Comparison of ENCODE assay signal across 29 cellular contexts in genomic region chr18:61724532-61724931, GRCh38.
"Had no signal": no experiment of that assay in that cellular context is flagged by ENCODE, and none has a peak within 500 bp of the region (broad histone marks: within the 10 kb centered on the region; RNA-seq: fewer than 3 reads in every experiment).

No MANE protein-coding gene starts in this region.

- H3K9me3 Mint-ChIP-seq: stimulated activated effector memory CD8-positive, alpha-beta T cell treated with anti-CD3 and anti-CD28 coated beads, Interleukin-12 subunit alpha, Interleukin-12 subunit beta, amount 100 ng/mL, for 72 hours had no signal

- H3K4me1 Mint-ChIP-seq: stimulated activated effector memory CD8-positive, alpha-beta T cell treated with anti-CD3 and anti-CD28 coated beads, Interleukin-12 subunit alpha, Interleukin-12 subunit beta, amount 100 ng/mL, for 72 hours; stimulated activated memory B cell treated with anti-CD40 and anti-IgM and Interleukin-4, amounts not matched to agents 10 μg/mL and 1 μg/mL and 100 μg/mL, for 72 hours; stimulated activated naive B cell treated with anti-CD40 and anti-IgM and Interleukin-4, amounts not matched to agents 10 μg/mL and 1 μg/mL and 100 μg/mL, for 72 hours; stimulated activated naive CD8-positive, alpha-beta T cell treated with anti-CD3 and anti-CD28 coated beads, Interleukin-15, amount 100 ng/mL, for 72 hours had no signal

- FAIRE-seq: urothelium cell line had no signal

- H3K36me3 ChIP-seq: stomach, suprapubic skin, thoracic aorta, thyroid gland, tibial artery, tibial nerve, transverse colon, upper lobe of left lung, upper lobe of right lung, uterus, vagina had no signal

- H3K4me3 ChIP-seq: stomach, suprapubic skin, testis, thoracic aorta, thyroid gland, tibial artery, tibial nerve, transverse colon, upper lobe of left lung, upper lobe of right lung, uterus, vagina had no signal

- H3K4me3 Mint-ChIP-seq: stimulated activated effector memory CD8-positive, alpha-beta T cell treated with anti-CD3 and anti-CD28 coated beads, Interleukin-12 subunit alpha, Interleukin-12 subunit beta, amount 100 ng/mL, for 72 hours; stimulated activated memory B cell treated with anti-CD40 and anti-IgM and Interleukin-4, amounts not matched to agents 10 μg/mL and 1 μg/mL and 100 μg/mL, for 72 hours; stimulated activated naive B cell treated with anti-CD40 and anti-IgM and Interleukin-4, amounts not matched to agents 10 μg/mL and 1 μg/mL and 100 μg/mL, for 72 hours; stimulated activated naive CD8-positive, alpha-beta T cell treated with anti-CD3 and anti-CD28 coated beads, Interleukin-15, amount 100 ng/mL, for 72 hours; stimulated activated naive CD8-positive, alpha-beta T cell treated with anti-CD3 and anti-CD28 coated beads, Interleukin-15, Interleukin-2, amounts not matched to agents 100 ng/mL and 50 ng/mL, for 24 hours; type B pancreatic cell had no signal

- H3K36me3 Mint-ChIP-seq: stimulated activated effector memory CD8-positive, alpha-beta T cell treated with anti-CD3 and anti-CD28 coated beads, Interleukin-12 subunit alpha, Interleukin-12 subunit beta, amount 100 ng/mL, for 72 hours; stimulated activated memory B cell treated with anti-CD40 and anti-IgM and Interleukin-4, amounts not matched to agents 10 μg/mL and 1 μg/mL and 100 μg/mL, for 72 hours; stimulated activated naive B cell treated with anti-CD40 and anti-IgM and Interleukin-4, amounts not matched to agents 10 μg/mL and 1 μg/mL and 100 μg/mL, for 72 hours; type B pancreatic cell had no signal

- H3K27ac ChIP-seq: stomach, suprapubic skin, testis, thoracic aorta, thyroid gland, tibial artery, tibial nerve, transverse colon, upper lobe of left lung, upper lobe of right lung, uterus, vagina had no signal

- H3K4me1 ChIP-seq: stomach, suprapubic skin, testis, thyroid gland, tibial nerve, transverse colon, upper lobe of left lung, upper lobe of right lung, uterus, vagina had no signal

- ATAC-seq: stimulated activated effector memory CD8-positive, alpha-beta T cell treated with anti-CD3 and anti-CD28 coated beads, Interleukin-12 subunit alpha, Interleukin-12 subunit beta, amount 100 ng/mL, for 72 hours; stimulated activated memory B cell treated with anti-CD40 and anti-IgM and Interleukin-4, amounts not matched to agents 10 μg/mL and 1 μg/mL and 100 μg/mL, for 72 hours; stimulated activated naive B cell treated with anti-CD40 and anti-IgM and Interleukin-4, amounts not matched to agents 10 μg/mL and 1 μg/mL and 100 μg/mL, for 72 hours; stimulated activated naive CD8-positive, alpha-beta T cell treated with anti-CD3 and anti-CD28 coated beads, Interleukin-15, amount 100 ng/mL, for 72 hours; stimulated activated naive CD8-positive, alpha-beta T cell treated with anti-CD3 and anti-CD28 coated beads, Interleukin-15, Interleukin-2, amounts not matched to agents 100 U/mL and 50 U/mL, for 24 hours; upper lobe of right lung had no signal

- H3K27ac Mint-ChIP-seq: stimulated activated effector memory CD8-positive, alpha-beta T cell treated with anti-CD3 and anti-CD28 coated beads, Interleukin-12 subunit alpha, Interleukin-12 subunit beta, amount 100 ng/mL, for 72 hours; stimulated activated memory B cell treated with anti-CD40 and anti-IgM and Interleukin-4, amounts not matched to agents 10 μg/mL and 1 μg/mL and 100 μg/mL, for 72 hours; stimulated activated naive B cell treated with anti-CD40 and anti-IgM and Interleukin-4, amounts not matched to agents 10 μg/mL and 1 μg/mL and 100 μg/mL, for 72 hours; stimulated activated naive CD8-positive, alpha-beta T cell treated with anti-CD3 and anti-CD28 coated beads, Interleukin-15, amount 100 ng/mL, for 72 hours; stimulated activated naive CD8-positive, alpha-beta T cell treated with anti-CD3 and anti-CD28 coated beads, Interleukin-15, Interleukin-2, amounts not matched to agents 100 ng/mL and 50 ng/mL, for 24 hours; type B pancreatic cell had no signal

- H3K27me3 Mint-ChIP-seq: stimulated activated memory B cell treated with anti-CD40 and anti-IgM and Interleukin-4, amounts not matched to agents 10 μg/mL and 1 μg/mL and 100 μg/mL, for 72 hours; type B pancreatic cell had no signal

- H3K9me3 ChIP-seq: testis, thoracic aorta, thyroid gland, tibial artery, tibial nerve, transverse colon, upper lobe of right lung, uterus, vagina had no signal

- DNase-seq: stimulated activated CD4-positive, alpha-beta T cell treated with anti-CD3 and anti-CD28 coated beads, Interleukin-2, amount 100 ng/mL, for 48 hours; stimulated activated CD4-positive, alpha-beta T cell treated with anti-CD3 and anti-CD28 coated beads, Interleukin-4, amount 100 ng/mL, for 1 hour; stimulated activated CD4-positive, alpha-beta T cell treated with anti-CD3 and anti-CD28 coated beads, Interleukin-4, amount 100 ng/mL, for 24 hours; stimulated activated CD4-positive, alpha-beta T cell treated with anti-CD3 and anti-CD28 coated beads, Interleukin-4, amount 100 ng/mL, for 4 hours; stimulated activated CD8-positive, alpha-beta memory T cell treated with anti-CD3 and anti-CD28 coated beads, Interleukin-4, amount 100 ng/mL, for 48 hours; stimulated activated naive B cell treated with anti-CD40 and anti-IgM and Interleukin-4, amounts not matched to agents 10 μg/mL and 1 μg/mL and 100 μg/mL, for 72 hours; stimulated activated naive CD4-positive, alpha-beta T cell; stimulated activated naive CD4-positive, alpha-beta T cell treated with Interleukin-2 at 50 U/mL for 16 hours; stimulated activated naive CD8-positive, alpha-beta T cell treated with anti-CD3 and anti-CD28 coated beads, Interleukin-15, amount 100 ng/mL, for 72 hours; stimulated activated naive CD8-positive, alpha-beta T cell treated with anti-CD3 and anti-CD28 coated beads, Interleukin-15, Interleukin-2, amounts not matched to agents 100 U/mL and 50 U/mL, for 24 hours; stomach; substantia nigra; testis; thyroid gland; tibial artery; transverse colon; trophoblast cell; upper lobe of left lung; upper lobe of right lung; uterus had no signal

- H3K27me3 ChIP-seq: stomach, suprapubic skin, testis, thyroid gland, tibial artery, tibial nerve, transverse colon, upper lobe of left lung, upper lobe of right lung, uterus, vagina had no signal
